12 cellular contexts compared by ENCODE assay signal in the genomic region with DNA sequence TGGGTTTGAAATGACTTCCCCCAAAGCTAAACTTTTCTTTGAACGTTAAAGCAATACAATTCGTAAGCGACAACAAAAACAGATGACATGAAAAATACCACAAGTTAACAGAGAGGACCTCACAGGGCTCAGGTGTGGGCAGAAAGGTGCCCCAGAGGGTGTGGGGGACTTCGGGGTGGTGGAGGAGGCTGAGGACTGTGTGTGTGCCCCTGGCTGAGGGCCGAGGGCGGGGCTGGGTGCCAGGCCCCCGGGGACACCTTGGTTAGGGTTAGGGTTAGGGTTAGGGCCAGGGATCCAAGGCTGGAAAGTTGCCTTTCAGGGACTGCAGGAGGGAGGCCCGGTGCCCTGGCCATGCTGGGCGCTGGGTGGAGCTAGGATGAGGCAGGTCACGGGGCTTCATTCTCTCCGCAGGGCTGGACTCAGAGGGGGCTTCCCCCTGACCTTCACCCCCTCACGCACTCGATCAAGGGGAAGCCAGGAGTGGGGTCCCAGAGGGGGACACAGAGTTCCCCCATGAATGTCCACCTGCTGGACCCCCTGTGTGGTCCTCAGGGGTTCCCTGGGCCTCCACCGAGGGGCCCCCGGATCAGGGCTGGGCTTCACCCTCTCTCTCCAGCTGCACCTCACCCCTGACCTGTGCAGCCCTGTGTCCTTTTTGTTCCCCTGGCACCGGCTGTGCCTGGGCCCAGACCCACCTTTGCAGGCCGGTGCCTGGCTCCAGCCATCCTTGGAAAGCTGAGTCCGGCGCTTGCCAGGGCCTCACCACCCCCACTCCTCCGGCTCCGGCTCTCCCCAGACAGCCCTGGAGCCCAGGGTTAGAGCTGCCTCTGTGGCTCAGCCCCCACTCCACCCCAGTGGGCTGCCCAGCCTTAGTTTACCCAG. TPM values are rescaled to one million over a fixed set of nuclear protein-coding genes. Genes with fewer than 3 reads are reported as not detected.
A peak's percentile ranks its signal among the peaks of the same experiment; 100 is the strongest.
DNase-seq lines count a peak whose midpoint lies in the region; ATAC-seq and TF ChIP-seq lines count a peak whose summit lies in the region.
"Had no signal": no experiment of that assay in that cellular context is flagged by ENCODE, and none has a peak within 500 bp of the region (broad histone marks: within the 10 kb centered on the region; RNA-seq: fewer than 3 reads in every experiment).

No MANE protein-coding gene starts in this region.

- peak; percentile 15 for ATAC-seq in activated naive CD8-positive, alpha-beta T cell treated with anti-CD3 and anti-CD28 coated beads, Interleukin-2, amount 10 ng/mL, durations not matched to agents 7 days and 5 days (ENCODE audit: low read depth)
- ATAC-seq in natural killer cell (peak in 2 of 3 donors; percentile 30 to 32), GM21786 (IDR thresholded peaks at IDR 0.05; ENCODE audit: unreplicated experiment) (no peak), GM23338 (no peak)
- ATAC-seq: gastroesophageal sphincter had no signal

- H3K27me3 Mint-ChIP-seq in CD14-positive monocyte (ENCODE audit: low read depth in 3 of 3) (peaks cover 0 to 4% (median 1%) of the 10 kb centered on the region in 3 donors), natural killer cell (ENCODE audit: low read depth in 2 of 2) (peaks cover 0 to 4% of the 10 kb centered on the region in 2 donors), GM23338 (ENCODE audit: insufficient read depth, low read depth, poor library complexity) (peaks cover 11% of the 10 kb centered on the region)
- peaks cover 0 to 1% of the 10 kb centered on the region in 2 donors for H3K27me3 Mint-ChIP-seq in CD8-positive, alpha-beta memory T cell
- peaks cover 23% of the 10 kb centered on the region for H3K27me3 Mint-ChIP-seq in activated naive CD8-positive, alpha-beta T cell treated with anti-CD3 and anti-CD28 coated beads, Interleukin-2, amount 10 ng/mL, durations not matched to agents 7 days and 5 days

- H3K9me3 Mint-ChIP-seq in CD14-positive monocyte (no peaks in the 10 kb centered on the region), natural killer cell (no peaks in the 10 kb centered on the region), GM23338 (no peaks in the 10 kb centered on the region; the same call in 2 of the 3 replicates)
- H3K9me3 Mint-ChIP-seq in CD8-positive, alpha-beta memory T cell, result no peaks in the 10 kb centered on the region
- H3K9me3 Mint-ChIP-seq in activated naive CD8-positive, alpha-beta T cell treated with anti-CD3 and anti-CD28 coated beads, Interleukin-2, amount 10 ng/mL, durations not matched to agents 7 days and 5 days, result no peaks in the 10 kb centered on the region

- no peak overlapping the region for H3K4me2 ChIP-seq in GM23338

- TF ChIP-seq CTCF in CD14-positive monocyte (IDR thresholded peaks at IDR 0.05) (no peak), natural killer cell (IDR thresholded peaks at IDR 0.05) (no peak), GM23338 (conservative IDR thresholded peaks at IDR 0.05; ENCODE audit: low read depth in 2 of 2) (no peak), GM20000 (IDR thresholded peaks at IDR 0.05; ENCODE audit: extremely low read depth, missing control alignments) (no peak)

- no peaks in the 10 kb centered on the region for H3K9me3 ChIP-seq in CD8-positive, alpha-beta memory T cell (ENCODE audit: low read length)
- H3K9me3 ChIP-seq: gastroesophageal sphincter had no signal

- peaks cover 67% of the 10 kb centered on the region for H3K4me1 ChIP-seq in CD8-positive, alpha-beta memory T cell (ENCODE audit: insufficient read depth, low read length)
- H3K4me1 ChIP-seq in GM23338 (ENCODE audit: insufficient read depth), result no peaks in the 10 kb centered on the region

- CTCF ChIA-PET in CD8-positive, alpha-beta memory T cell (lab: Charles Lee), result interaction anchor here (1.1 to 3.4 kb wide), 4 partner anchors 13 to 154 kb away, joined by 3 to 13 read pairs (median 6); no protein-coding TSS in a partner anchor

- H3K4me3 ChIP-seq in CD8-positive, alpha-beta memory T cell (ENCODE audit: low read length), result peak overlapping the region; percentile 37
- H3K4me3 ChIP-seq in GM23338, result no peak overlapping the region
- H3K4me3 ChIP-seq: gastroesophageal sphincter had no signal

- H2AFZ ChIP-seq in GM23338, result no peak overlapping the region

- no peaks in the 10 kb centered on the region for H3K27me3 ChIP-seq in CD8-positive, alpha-beta memory T cell (ENCODE audit: insufficient read depth, low read length, poor library complexity, severe bottlenecking)
- H3K27me3 ChIP-seq in GM23338 (ENCODE audit: insufficient read depth), result no peaks in the 10 kb centered on the region

- H3K27ac Mint-ChIP-seq in CD14-positive monocyte (peak overlapping the region; percentile 93 to 100 (median 99)), natural killer cell (peak overlapping the region; percentile 57 to 79), GM23338 (no peak overlapping the region)
- H3K27ac Mint-ChIP-seq in CD8-positive, alpha-beta memory T cell, result peak overlapping the region; percentile 91 to 98 (median 95)
- H3K27ac Mint-ChIP-seq in activated naive CD8-positive, alpha-beta T cell treated with anti-CD3 and anti-CD28 coated beads, Interleukin-2, amount 10 ng/mL, durations not matched to agents 7 days and 5 days, result peak overlapping the region; percentile 89

- H3K9me2 ChIP-seq in GM23338 (ENCODE audit: insufficient read depth), result no peaks in the 10 kb centered on the region

- intact Hi-C loops in CD14-positive monocyte (cut with micrococcal nuclease), result loop anchor here in 1 of 2 donors (2.0 kb wide), 1 partner anchor 17 kb away; no protein-coding TSS in a partner anchor
- intact Hi-C loops in natural killer cell (cut with micrococcal nuclease), result no loop called here

- H3K79me2 ChIP-seq in GM23338 (replicated peaks; ENCODE audit: insufficient read depth), result no peaks in the 10 kb centered on the region

- H3K4me1 Mint-ChIP-seq in CD14-positive monocyte, result peaks cover 85% of the 10 kb centered on the region
- peaks cover 54 to 81% (median 63%) of the 10 kb centered on the region in 3 donors for H3K4me1 Mint-ChIP-seq in CD8-positive, alpha-beta memory T cell
- peaks cover 45% of the 10 kb centered on the region for H3K4me1 Mint-ChIP-seq in activated naive CD8-positive, alpha-beta T cell treated with anti-CD3 and anti-CD28 coated beads, Interleukin-2, amount 10 ng/mL, durations not matched to agents 7 days and 5 days
- peaks cover 43 to 72% of the 10 kb centered on the region in 2 donors for H3K4me1 Mint-ChIP-seq in natural killer cell
- no peaks in the 10 kb centered on the region for H3K4me1 Mint-ChIP-seq in GM23338

- H3F3A ChIP-seq in GM23338 (replicated peaks; ENCODE audit: low read depth), result no peaks in the 10 kb centered on the region

- H3K4me3 Mint-ChIP-seq in CD14-positive monocyte (no peak overlapping the region), natural killer cell (peak overlapping the region; percentile 41), GM23338 (no peak overlapping the region)
- H3K4me3 Mint-ChIP-seq in CD8-positive, alpha-beta memory T cell, result peak overlapping the region; percentile 65 to 86 (median 81)
- H3K4me3 Mint-ChIP-seq in activated naive CD8-positive, alpha-beta T cell treated with anti-CD3 and anti-CD28 coated beads, Interleukin-2, amount 10 ng/mL, durations not matched to agents 7 days and 5 days, result peak overlapping the region; percentile 77

- no peaks in the 10 kb centered on the region for H4K20me1 ChIP-seq in GM23338 (replicated peaks; ENCODE audit: insufficient read depth)

- no peaks in the 10 kb centered on the region for H3K36me3 ChIP-seq in CD8-positive, alpha-beta memory T cell (ENCODE audit: insufficient read depth, low read length)
- H3K36me3 ChIP-seq in GM23338 (ENCODE audit: insufficient read depth), result no peaks in the 10 kb centered on the region
- H3K36me3 ChIP-seq: gastroesophageal sphincter had no signal

- POLR2A ChIA-PET in CD8-positive, alpha-beta memory T cell (lab: Charles Lee), result interaction anchor here (1.1 kb wide), 1 partner anchor 102 kb away, joined by 4 read pairs; no protein-coding TSS in a partner anchor
- POLR2A ChIA-PET in activated naive CD8-positive, alpha-beta T cell treated with anti-CD3 and anti-CD28 coated beads, Interleukin-2, amount 10 ng/mL, durations not matched to agents 7 days and 5 days (lab: Charles Lee), result no interaction called here

- no peak overlapping the region for H3K27ac ChIP-seq in CD8-positive, alpha-beta memory T cell (ENCODE audit: low read depth, low read length)
- no peak overlapping the region for H3K27ac ChIP-seq in GM23338 (ENCODE audit: low read depth)

- peaks cover 14 to 18% of the 10 kb centered on the region in 2 donors for H3K36me3 Mint-ChIP-seq in CD14-positive monocyte
- H3K36me3 Mint-ChIP-seq in CD8-positive, alpha-beta memory T cell, result no peaks in the 10 kb centered on the region
- H3K36me3 Mint-ChIP-seq in activated naive CD8-positive, alpha-beta T cell treated with anti-CD3 and anti-CD28 coated beads, Interleukin-2, amount 10 ng/mL, durations not matched to agents 7 days and 5 days, result no peaks in the 10 kb centered on the region
- no peaks in the 10 kb centered on the region for H3K36me3 Mint-ChIP-seq in natural killer cell
- H3K36me3 Mint-ChIP-seq in GM23338 (ENCODE audit: low read depth), result no peaks in the 10 kb centered on the region

- DNase-seq in CD14-positive monocyte (ENCODE audit: low spot score), result no peak
- DNase-seq in CD8-positive, alpha-beta memory T cell, result peak in 3 of 5 donors; percentile 44 to 69 (median 63)
- DNase-seq in activated naive CD8-positive, alpha-beta T cell treated with anti-CD3 and anti-CD28 coated beads, Interleukin-2, amount 10 ng/mL, durations not matched to agents 7 days and 5 days, result no peak
- DNase-seq in natural killer cell, result no peak
- DNase-seq in GM23338 (ENCODE audit: low spot score), result no peak
- DNase-seq in GM20000 (ENCODE audit: low spot score), result no peak
- DNase-seq: GF-D8; retina; stimulated activated CD4-positive, alpha-beta T cell treated with anti-CD3 and anti-CD28 coated beads, Interleukin-4, amount 100 ng/mL, for 1 hour had no signal

RNA-seq across cellular contexts. Expression of gene TNNI2, which starts 7.0 kb away (rescaled TPM):
- 10 to 100 TPM; 11.4 to 11.7 TPM for polyA plus RNA-seq in CD14-positive monocyte
- under 1 TPM in 1 of 2 experiments, not detected in 1; 0.33 TPM for total RNA-seq in CD8-positive, alpha-beta memory T cell
- not detected for polyA plus RNA-seq in CD8-positive, alpha-beta memory T cell
- under 1 TPM in 1 of 2 experiments, not detected in 1; 0.67 TPM for total RNA-seq in activated naive CD8-positive, alpha-beta T cell treated with anti-CD3 and anti-CD28 coated beads, Interleukin-2, amount 10 ng/mL, durations not matched to agents 7 days and 5 days
- 1 to 10 TPM; 1.2 to 5.4 (median 3.6) TPM for total RNA-seq in natural killer cell
- total RNA-seq in GM23338 (2014; rRNA removed; shearing (Covaris generic)), result not detected in 2 replicates
- polyA plus RNA-seq in GM23338 (2016; fragmentation: Nextera tagmentation; extraction: Ambion mirVana), result not detected in 2 replicates

RNA-seq across cellular contexts. Expression of gene LSP1, which starts 7.1 kb away (rescaled TPM):
- polyA plus RNA-seq in CD14-positive monocyte (100 to 1,000 TPM; 542 to 646 TPM), GM23338 (2016; fragmentation: Nextera tagmentation; extraction: Ambion mirVana) (0.84 and 0.96 TPM in 2 replicates)
- 100 to 1,000 TPM; 226 to 230 TPM for total RNA-seq in CD8-positive, alpha-beta memory T cell
- polyA plus RNA-seq in CD8-positive, alpha-beta memory T cell, result 496 TPM
- 100 to 1,000 TPM; 438 to 453 TPM for total RNA-seq in activated naive CD8-positive, alpha-beta T cell treated with anti-CD3 and anti-CD28 coated beads, Interleukin-2, amount 10 ng/mL, durations not matched to agents 7 days and 5 days
- 100 to 1,000 TPM; 487 to 595 (median 536) TPM for total RNA-seq in natural killer cell
- total RNA-seq in GM23338 (2014; rRNA removed; shearing (Covaris generic)), result not detected in 2 replicates

RNA-seq across cellular contexts. Expression of gene SYT8, which starts 11.0 kb away (rescaled TPM):
- polyA plus RNA-seq in CD14-positive monocyte (not detected), GM23338 (2016; fragmentation: Nextera tagmentation; extraction: Ambion mirVana) (not detected in 2 replicates)
- not detected for total RNA-seq in CD8-positive, alpha-beta memory T cell
- polyA plus RNA-seq in CD8-positive, alpha-beta memory T cell, result not detected
- total RNA-seq in activated naive CD8-positive, alpha-beta T cell treated with anti-CD3 and anti-CD28 coated beads, Interleukin-2, amount 10 ng/mL, durations not matched to agents 7 days and 5 days, result not detected
- total RNA-seq in natural killer cell, result not detected
- total RNA-seq in GM23338 (2014; rRNA removed; shearing (Covaris generic)), result not detected in 2 replicates

RNA-seq across cellular contexts. Expression of gene PRR33, which starts 45.9 kb away (rescaled TPM):
- polyA plus RNA-seq in CD14-positive monocyte (not detected), GM23338 (2016; fragmentation: Nextera tagmentation; extraction: Ambion mirVana) (not detected in 2 replicates)
- not detected for total RNA-seq in CD8-positive, alpha-beta memory T cell
- 0.17 TPM for polyA plus RNA-seq in CD8-positive, alpha-beta memory T cell
- not detected for total RNA-seq in activated naive CD8-positive, alpha-beta T cell treated with anti-CD3 and anti-CD28 coated beads, Interleukin-2, amount 10 ng/mL, durations not matched to agents 7 days and 5 days
- under 1 TPM in 2 of 3 donors, not detected in 1; 0.14 to 0.32 TPM for total RNA-seq in natural killer cell
- 0.04 TPM in 1 of 2 replicates, not detected in the other for total RNA-seq in GM23338 (2014; rRNA removed; shearing (Covaris generic))
- total RNA-seq: bronchial epithelial cell, gastroesophageal sphincter had no signal

Comparison
In these comparisons a context has a peak if more than half of its experiments do, and no peak if none do; other contexts are left out.
1. DNase-seq: peak in CD8-positive, alpha-beta memory T cell (3 of 5); none in CD14-positive monocyte (single experiment), activated naive CD8-positive, alpha-beta T cell treated with anti-CD3 and anti-CD28 coated beads, Interleukin-2, amount 10 ng/mL, durations not matched to agents 7 days and 5 days (single experiment), natural killer cell (single experiment), GM23338 (single experiment) and GM20000 (single experiment).
2. H3K4me3 Mint-ChIP-seq: peak in CD8-positive, alpha-beta memory T cell (7 of 7), activated naive CD8-positive, alpha-beta T cell treated with anti-CD3 and anti-CD28 coated beads, Interleukin-2, amount 10 ng/mL, durations not matched to agents 7 days and 5 days (single experiment) and natural killer cell (single experiment); none in CD14-positive monocyte (0 of 2) and GM23338 (single experiment).
3. ATAC-seq: peak in activated naive CD8-positive, alpha-beta T cell treated with anti-CD3 and anti-CD28 coated beads, Interleukin-2, amount 10 ng/mL, durations not matched to agents 7 days and 5 days (single experiment) and natural killer cell (2 of 3); none in GM21786 (single experiment) and GM23338 (single experiment).
4. RNA of gene LSP1, which starts 7.1 kb away (total RNA-seq): 487 to 595 TPM in natural killer cell, 438 to 453 TPM in activated naive CD8-positive, alpha-beta T cell treated with anti-CD3 and anti-CD28 coated beads, Interleukin-2, amount 10 ng/mL, durations not matched to agents 7 days and 5 days and 226 to 230 TPM in CD8-positive, alpha-beta memory T cell; not detected in GM23338; every median in the first group is over 100 times any median in the second.